In genomic region chr3:112813723-112814171, GRCh38 we compare ENCODE assay signal across 9 cellular contexts. TPM values are rescaled to one million over a fixed set of nuclear protein-coding genes. Genes with fewer than 3 reads are reported as not detected.
DNase-seq lines count a peak whose midpoint lies in the region; ATAC-seq, FAIRE-seq and TF ChIP-seq lines count a peak whose summit lies in the region.
"Had no signal": no experiment of that assay in that cellular context is flagged by ENCODE, and none has a peak within 500 bp of the region (broad histone marks: within the 10 kb centered on the region; RNA-seq: fewer than 3 reads in every experiment).

No MANE protein-coding gene starts in this region.

- no peaks in the 10 kb centered on the region for H3K9me3 ChIP-seq in right atrium auricular region
- H3K9me3 ChIP-seq in kidney (ENCODE audit: control insufficient read depth in 1 of 2, low read length in 2 of 2): no peaks in the 10 kb centered on the region

- intact Hi-C loops in kidney (cut with DNase I): no loop called here

- no peaks in the 10 kb centered on the region for H3K36me3 ChIP-seq in right atrium auricular region
- H3K36me3 ChIP-seq in kidney (ENCODE audit: control insufficient read depth in 1 of 2, insufficient read depth in 2 of 2, low read length in 2 of 2): no peaks in the 10 kb centered on the region

- H3K27ac ChIP-seq in right atrium auricular region: peak overlapping the region; percentile 36 to 74
- H3K27ac ChIP-seq in kidney (ENCODE audit: low read depth in 2 of 2, low read length in 2 of 2): no peak overlapping the region

- H3K4me3 ChIP-seq in GM12865 (ENCODE audit: low read depth, low read length): no peak overlapping the region
- H3K4me3 ChIP-seq in right atrium auricular region: no peak overlapping the region
- no peak overlapping the region for H3K4me3 ChIP-seq in kidney (ENCODE audit: low read length in 2 of 2)

- H3K4me1 ChIP-seq in right atrium auricular region: peaks cover 0 to 4% of the 10 kb centered on the region in 2 donors
- peaks cover 0 to 2% of the 10 kb centered on the region in 2 donors for H3K4me1 ChIP-seq in kidney (ENCODE audit: control insufficient read depth in 1 of 2, insufficient read depth in 1 of 2, low read depth in 1 of 2, low read length in 2 of 2)

- DNase-seq in GM12865 (ENCODE audit: low read depth) (peak; percentile 59), NCI-H524 treated with DMSO at 0.1 percent for 48 hours (lab: John Stamatoyannopoulos, UW) (peak; percentile 69), right atrium auricular region (ENCODE audit: low spot score) (no peak), kidney (no peak), HuH-7 (ENCODE audit: low spot score) (no peak), kidney glomerular epithelial cell (lab: John Stamatoyannopoulos, UW) (no peak)
- no peak for DNase-seq in activated CD4-positive, alpha-beta T cell treated with anti-CD3 and anti-CD28 coated beads for 48 hours

- no peak for TF ChIP-seq CTCF in GM12865 (IDR thresholded peaks at IDR 0.05; ENCODE audit: insufficient read depth, low read depth, low read length, missing control alignments)
- no peak for TF ChIP-seq CTCF in right atrium auricular region (IDR thresholded peaks at IDR 0.05)
- no peak for TF ChIP-seq CTCF in kidney (IDR thresholded peaks at IDR 0.05; ENCODE audit: borderline replicate concordance, extremely low read depth, insufficient read depth)

- FAIRE-seq in kidney (lab: Jason Lieb, UNC): no peak

- ATAC-seq in GM21786 (IDR thresholded peaks at IDR 0.05; ENCODE audit: unreplicated experiment): peak; percentile 73

- no peak overlapping the region for H3K9ac ChIP-seq in kidney (ENCODE audit: low read length in 2 of 2)

- H3K27me3 ChIP-seq in right atrium auricular region: no peaks in the 10 kb centered on the region

RNA-seq across cellular contexts. Expression of gene CD200R1L, which starts 32.9 kb away (rescaled TPM):
- total RNA-seq in right atrium auricular region (not detected), kidney (not detected)
- polyA plus RNA-seq in kidney (ENCODE audit: insufficient read depth, low read depth, low replicate concordance): not detected
- total RNA-seq: aorta had no signal
- polyA plus RNA-seq: aorta had no signal

Comparison
In these comparisons a context has a peak if more than half of its experiments do, and no peak if none do; other contexts are left out.
1. DNase-seq: peak in GM12865 (single experiment) and NCI-H524 treated with DMSO at 0.1 percent for 48 hours (single experiment); none in right atrium auricular region (single experiment), activated CD4-positive, alpha-beta T cell treated with anti-CD3 and anti-CD28 coated beads for 48 hours (single experiment), kidney (single experiment), HuH-7 (single experiment) and kidney glomerular epithelial cell (single experiment).
2. H3K27ac ChIP-seq: peak in right atrium auricular region (2 of 2); none in kidney (0 of 2).